ENCODE assay signal across 1 cellular context in genomic region chr7:128444242-128444641, GRCh38.
TF ChIP-seq lines count a peak whose summit lies in the region.

No MANE protein-coding gene starts in this region.

TF ChIP-seq in H1, 55 proteins besides CTCF, POLR2A, EP300 and RAD21:
- TF ChIP-seq CEBPB (IDR thresholded peaks at IDR 0.05; ENCODE audit: low read depth, low read length) (no peak), ZNF274 (IDR thresholded peaks at IDR 0.05; ENCODE audit: borderline replicate concordance, extremely low read depth, low read length) (no peak), SIN3A (conservative IDR thresholded peaks at IDR 0.05 in 1 of 2, IDR thresholded peaks at IDR 0.05 in 1 of 2; ENCODE audit: low read depth in 1 of 2, low read length in 2 of 2) (no peak), SRF (IDR thresholded peaks at IDR 0.05; ENCODE audit: low read depth, low read length) (no peak), RXRA (IDR thresholded peaks at IDR 0.05; ENCODE audit: insufficient read depth, low read depth, low read length) (no peak), SIRT6 (IDR thresholded peaks at IDR 0.05; ENCODE audit: low read length) (no peak), SP1 (IDR thresholded peaks at IDR 0.05; ENCODE audit: low read depth, low read length) (no peak), NANOG (IDR thresholded peaks at IDR 0.05; ENCODE audit: insufficient read depth, low read depth, low read length, poor library complexity, severe bottlenecking) (no peak), RBBP5 (IDR thresholded peaks at IDR 0.05; ENCODE audit: borderline replicate concordance, low read depth, low read length) (no peak), MAFK (IDR thresholded peaks at IDR 0.05; ENCODE audit: low read depth, low read length) (no peak), E2F6 (IDR thresholded peaks at IDR 0.05) (no peak), PHF8 (conservative IDR thresholded peaks at IDR 0.05; ENCODE audit: low read depth, low read length) (no peak), FOSL1 (IDR thresholded peaks at IDR 0.05; ENCODE audit: insufficient read depth, low read depth, low read length) (no peak), SP2 (IDR thresholded peaks at IDR 0.05; ENCODE audit: low read length) (no peak), CREB1 (IDR thresholded peaks at IDR 0.05) (no peak), EGR1 (IDR thresholded peaks at IDR 0.05; ENCODE audit: borderline replicate concordance, low read depth, low read length) (no peak), BRCA1 (IDR thresholded peaks at IDR 0.05; ENCODE audit: low read depth, low read length) (no peak)
